In the genomic region with DNA sequence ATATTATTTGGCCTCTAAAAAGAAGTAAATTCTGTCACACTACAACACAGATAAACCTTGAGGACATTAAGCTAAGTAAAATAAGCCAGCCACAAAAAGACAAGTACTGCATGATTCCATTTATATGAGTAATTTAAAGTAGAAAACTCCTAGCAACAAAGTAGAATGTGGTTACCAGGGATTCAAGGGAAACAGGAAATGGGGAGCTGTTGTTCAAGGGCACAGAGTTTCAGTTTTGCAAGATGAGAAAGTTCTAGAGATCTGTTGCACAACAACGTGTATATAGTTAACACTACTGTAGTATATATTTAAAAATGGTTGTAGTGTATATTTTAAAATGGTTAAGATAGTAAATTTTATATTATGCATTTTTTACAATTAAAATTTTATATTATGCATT, we compare ENCODE assay signal across 8 cellular contexts. TPM values are rescaled to one million over a fixed set of nuclear protein-coding genes. Genes with fewer than 3 reads are reported as not detected.
DNase-seq lines count a peak whose midpoint lies in the region; ATAC-seq, FAIRE-seq and TF ChIP-seq lines count a peak whose summit lies in the region.

No MANE protein-coding gene starts in this region.

- ATAC-seq in HG02884 (IDR thresholded peaks at IDR 0.05; ENCODE audit: unreplicated experiment) = no peak
- no peak for ATAC-seq in GM19035 (IDR thresholded peaks at IDR 0.05; ENCODE audit: unreplicated experiment)
- ATAC-seq in GM18870 (IDR thresholded peaks at IDR 0.05; ENCODE audit: unreplicated experiment) = no peak

- no peak for FAIRE-seq in D721Med (lab: Jason Lieb, UNC)

- TF ChIP-seq CTCF in D721Med (IDR thresholded peaks at IDR 0.05; ENCODE audit: insufficient read depth, missing control alignments) = no peak

- DNase-seq in ELR (ENCODE audit: low read depth) = peak; percentile 91
- DNase-seq in NOMO-1 treated with dmso at 0.1 percent for 144 hours (lab: John Stamatoyannopoulos, UW; ENCODE audit: unreplicated experiment) = peak; percentile 46
- peak; percentile 91 for DNase-seq in dermis blood vessel endothelial cell
- peak; percentile 77 for DNase-seq in non-pigmented ciliary epithelial cell (ENCODE audit: low read depth)
- DNase-seq in D721Med (ENCODE audit: insufficient read length, low spot score) = no peak

RNA-seq across cellular contexts. Expression of a gene that starts 25.4 kb away (rescaled TPM):
- 246 and 316 TPM in 2 replicates for total RNA-seq in dermis blood vessel endothelial cell

RNA-seq across cellular contexts. Expression of a gene that starts 34.9 kb away (rescaled TPM):
- 7.7 and 7.8 TPM in 2 replicates for total RNA-seq in dermis blood vessel endothelial cell
